In genomic region chr11:76748931-76749330, GRCh38 we compare ENCODE assay signal across 1 cellular context.
TF ChIP-seq lines count a peak whose summit lies in the region.

No MANE protein-coding gene starts in this region.

TF ChIP-seq in H1, 55 proteins besides CTCF, POLR2A, EP300 and RAD21:
- TF ChIP-seq USF2 (IDR thresholded peaks at IDR 0.05; ENCODE audit: low read length) (no peak), SP4 (IDR thresholded peaks at IDR 0.05; ENCODE audit: low read length) (no peak), POU5F1 (IDR thresholded peaks at IDR 0.05; ENCODE audit: low read depth, low read length) (no peak), ATF3 (IDR thresholded peaks at IDR 0.05; ENCODE audit: insufficient read depth, low read depth, low read length) (no peak), KDM5A (IDR thresholded peaks at IDR 0.05; ENCODE audit: low read length) (no peak), CREB1 (IDR thresholded peaks at IDR 0.05) (no peak), HDAC6 (IDR thresholded peaks at IDR 0.05; ENCODE audit: low read depth, low read length) (no peak), NRF1 (IDR thresholded peaks at IDR 0.05; ENCODE audit: low read depth, low read length) (no peak), RNF2 (IDR thresholded peaks at IDR 0.05; ENCODE audit: borderline replicate concordance, low read depth, low read length, missing control alignments, poor library complexity, severe bottlenecking) (no peak), CTBP2 (IDR thresholded peaks at IDR 0.05; ENCODE audit: borderline replicate concordance, insufficient read depth, insufficient read length, low read length) (no peak), RBBP5 (IDR thresholded peaks at IDR 0.05; ENCODE audit: borderline replicate concordance, low read depth, low read length) (no peak), SP2 (IDR thresholded peaks at IDR 0.05; ENCODE audit: low read length) (no peak), MAX (IDR thresholded peaks at IDR 0.05) (no peak), TAF7 (optimal IDR thresholded peaks at IDR 0.05; ENCODE audit: borderline replicate concordance, low read depth, low read length) (no peak), KDM4A (IDR thresholded peaks at IDR 0.05; ENCODE audit: low read depth, low read length, severe bottlenecking) (no peak), GTF2F1 (IDR thresholded peaks at IDR 0.05; ENCODE audit: borderline replicate concordance, low read depth, low read length) (no peak), SP1 (IDR thresholded peaks at IDR 0.05; ENCODE audit: low read depth, low read length) (no peak)
